In the genomic region with DNA sequence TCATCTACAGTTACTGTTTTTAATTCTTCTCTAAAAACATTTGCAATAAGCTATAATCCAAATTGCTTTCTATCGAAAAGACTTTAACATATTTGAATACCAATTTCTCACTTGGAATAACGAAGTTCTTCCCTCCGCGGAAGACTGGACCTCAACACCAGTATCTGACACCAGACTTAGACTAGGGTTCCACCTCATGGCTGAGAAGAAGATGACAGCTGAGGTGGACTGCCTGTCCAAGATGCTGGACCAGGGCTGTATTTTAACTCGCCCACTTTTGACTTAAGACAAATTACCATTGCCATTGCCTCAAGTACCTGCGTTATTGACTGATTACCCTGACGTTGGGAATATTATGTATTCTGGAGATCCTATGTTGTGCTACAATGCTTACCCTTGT, we compare ENCODE assay signal across 1 cellular context.
A peak's percentile ranks its signal among the peaks of the same experiment; 100 is the strongest.
TF ChIP-seq lines count a peak whose summit lies in the region.

No MANE protein-coding gene starts in this region.

TF ChIP-seq in HepG2, 621 proteins besides CTCF, POLR2A, EP300 and RAD21:
- no peak for TF ChIP-seq TGIF2 (CRISPR knock-in tag; IDR thresholded peaks at IDR 0.05)
- TF ChIP-seq SCMH1 (CRISPR knock-in tag; IDR thresholded peaks at IDR 0.05; ENCODE audit: borderline replicate concordance), result no peak
- no peak for TF ChIP-seq FOXP4 (CRISPR knock-in tag; IDR thresholded peaks at IDR 0.05)
- peak; percentile 91 for TF ChIP-seq STAG1 (CRISPR knock-in tag; IDR thresholded peaks at IDR 0.05)
- peak; percentile 65; the same call in 1 of the 2 replicates for TF ChIP-seq SMC3 (IDR thresholded peaks at IDR 0.05; ENCODE audit: low read length)
- TF ChIP-seq PHF8 (CRISPR knock-in tag; IDR thresholded peaks at IDR 0.05), result no peak
- TF ChIP-seq GATA4 (IDR thresholded peaks at IDR 0.05; ENCODE audit: borderline replicate concordance, low read depth), result no peak
- TF ChIP-seq ZNF569 (CRISPR knock-in tag; IDR thresholded peaks at IDR 0.05; ENCODE audit: borderline replicate concordance), result no peak
- TF ChIP-seq MEIS2 (CRISPR knock-in tag; IDR thresholded peaks at IDR 0.05), result no peak
- TF ChIP-seq ZNF746 (CRISPR knock-in tag; IDR thresholded peaks at IDR 0.05), result no peak
- no peak for TF ChIP-seq ZNF431 (CRISPR knock-in tag; IDR thresholded peaks at IDR 0.05; ENCODE audit: borderline replicate concordance, low read depth)
TF ChIP-seq in HepG2: peak in this region for 2.
